ENCODE assay signal across 9 cellular contexts in genomic region chr6:137223370-137224131, GRCh38. TPM values are rescaled to one million over a fixed set of nuclear protein-coding genes. Genes with fewer than 3 reads are reported as not detected.
DNase-seq lines count a peak whose midpoint lies in the region; ATAC-seq and TF ChIP-seq lines count a peak whose summit lies in the region.
"Had no signal": no experiment of that assay in that cellular context is flagged by ENCODE, and none has a peak within 500 bp of the region (broad histone marks: within the 10 kb centered on the region; RNA-seq: fewer than 3 reads in every experiment).

No MANE protein-coding gene starts in this region.

- ATAC-seq in GM21825 (IDR thresholded peaks at IDR 0.05; ENCODE audit: unreplicated experiment) = no peak

- H3K27ac ChIP-seq in DOHH2 (ENCODE audit: low read depth, low read length) (peak overlapping the region; percentile 89), osteoblast (ENCODE audit: low read depth, low read length) (no peak overlapping the region), uterus (no peak overlapping the region)

- TF ChIP-seq CTCF in DOHH2 (IDR thresholded peaks at IDR 0.05; ENCODE audit: low read depth, low read length, poor library complexity, severe bottlenecking) (no peak), choroid plexus epithelial cell (conservative IDR thresholded peaks at IDR 0.05; ENCODE audit: low read depth, low read length) (no peak), osteoblast (IDR thresholded peaks at IDR 0.05; ENCODE audit: extremely low read depth, low read depth, low read length) (no peak), uterus (IDR thresholded peaks at IDR 0.05) (no peak)

- H4K20me1 ChIP-seq in DOHH2 (ENCODE audit: control insufficient read depth, insufficient read depth, low read depth, low read length) (no peaks in the 10 kb centered on the region), osteoblast (ENCODE audit: insufficient read depth, low read length) (no peaks in the 10 kb centered on the region)

- H3K4me3 ChIP-seq in DOHH2 (ENCODE audit: low read length) (peak overlapping the region; percentile 43), choroid plexus epithelial cell (ENCODE audit: low read depth, low read length) (no peak overlapping the region), osteoblast (ENCODE audit: insufficient read depth, low read length) (no peak overlapping the region), uterus (no peak overlapping the region)

- H3K4me1 ChIP-seq in DOHH2 (ENCODE audit: control insufficient read depth, low read length) (peaks cover 75% of the 10 kb centered on the region), osteoblast (ENCODE audit: insufficient read depth, low read length) (peaks cover 11% of the 10 kb centered on the region), uterus (no peaks in the 10 kb centered on the region)

- H3K9me3 ChIP-seq in DOHH2 (ENCODE audit: control insufficient read depth, insufficient read depth, low read length) (no peaks in the 10 kb centered on the region), osteoblast (ENCODE audit: low read depth, low read length) (no peaks in the 10 kb centered on the region), uterus (no peaks in the 10 kb centered on the region)

- H2AFZ ChIP-seq in osteoblast (ENCODE audit: low read length) = no peak overlapping the region

- intact Hi-C loops in uterus (cut with DNase I; ENCODE audit: low total_unique reads) = no loop called here

- H3K27me3 ChIP-seq in DOHH2 (ENCODE audit: control insufficient read depth, low read length) = no peaks in the 10 kb centered on the region
- H3K27me3 ChIP-seq in osteoblast (ENCODE audit: insufficient read depth, low read length) = no peaks in the 10 kb centered on the region
- no peaks in the 10 kb centered on the region for H3K27me3 ChIP-seq in uterus

- no peaks in the 10 kb centered on the region for H3K9me2 ChIP-seq in DOHH2 (replicated peaks; ENCODE audit: control insufficient read depth, low read length)

- DNase-seq in NOMO-1 treated with DMSO at 0.1 percent for 48 hours (lab: John Stamatoyannopoulos, UW; ENCODE audit: unreplicated experiment) (peak; percentile 96), choroid plexus epithelial cell (ENCODE audit: low read depth) (peak; percentile 98), osteoblast (ENCODE audit: insufficient read length, low spot score, missing footprints) (peak; percentile 75), NCI-H146 (lab: John Stamatoyannopoulos, UW) (no peak), globus pallidus (ENCODE audit: low spot score) (no peak), uterus (no peak)
- DNase-seq: activated CD4-positive, alpha-beta T cell treated with anti-CD3 and anti-CD28 coated beads, Interleukin-2, amount 10 ng/mL, durations not matched to agents 7 days and 5 days had no signal

- peaks cover 21% of the 10 kb centered on the region for H3F3A ChIP-seq in DOHH2 (ENCODE audit: control insufficient read depth, insufficient read depth)

- H3K4me2 ChIP-seq in DOHH2 (ENCODE audit: low read length) = peak overlapping the region; percentile 78
- H3K4me2 ChIP-seq in osteoblast (ENCODE audit: insufficient read depth, low read length) = peak overlapping the region; percentile 16

- H3K79me2 ChIP-seq in DOHH2 (ENCODE audit: control insufficient read depth, low read length) (peaks cover 6% of the 10 kb centered on the region), osteoblast (ENCODE audit: insufficient read depth, low read length) (peaks cover 7% of the 10 kb centered on the region)

- no peak for TF ChIP-seq POLR2A in uterus (IDR thresholded peaks at IDR 0.05)

- H3K36me3 ChIP-seq in DOHH2 (ENCODE audit: control insufficient read depth, low read length) (peaks cover 4% of the 10 kb centered on the region; the same call in 1 of the 2 replicates), osteoblast (ENCODE audit: insufficient read depth, low read length) (no peaks in the 10 kb centered on the region), uterus (no peaks in the 10 kb centered on the region)

RNA-seq across cellular contexts. Expression of gene IFNGR1, which starts 4.4 kb away (rescaled TPM):
- total RNA-seq in osteoblast = 62.6 and 68.1 TPM in 2 replicates
- 100 to 1,000 TPM in 2 of 4 donors, 10 to 100 TPM in 2; 53.5 to 122 (median 94.9) TPM for total RNA-seq in uterus

RNA-seq across cellular contexts. Expression of gene IL22RA2, which starts 50.1 kb away (rescaled TPM):
- total RNA-seq in osteoblast (not detected in 2 replicates), uterus (not detected)
- total RNA-seq: activated CD4-positive, alpha-beta T cell treated with anti-CD3 and anti-CD28 coated beads, Interleukin-2, amount 10 ng/mL, durations not matched to agents 7 days and 5 days had no signal

Comparison
In these comparisons a context has a peak if more than half of its experiments do, and no peak if none do; other contexts are left out.
1. DNase-seq: peak in NOMO-1 treated with DMSO at 0.1 percent for 48 hours (single experiment), choroid plexus epithelial cell (single experiment) and osteoblast (single experiment); none in NCI-H146 (single experiment), globus pallidus (single experiment) and uterus (0 of 2).